In the genomic region with DNA sequence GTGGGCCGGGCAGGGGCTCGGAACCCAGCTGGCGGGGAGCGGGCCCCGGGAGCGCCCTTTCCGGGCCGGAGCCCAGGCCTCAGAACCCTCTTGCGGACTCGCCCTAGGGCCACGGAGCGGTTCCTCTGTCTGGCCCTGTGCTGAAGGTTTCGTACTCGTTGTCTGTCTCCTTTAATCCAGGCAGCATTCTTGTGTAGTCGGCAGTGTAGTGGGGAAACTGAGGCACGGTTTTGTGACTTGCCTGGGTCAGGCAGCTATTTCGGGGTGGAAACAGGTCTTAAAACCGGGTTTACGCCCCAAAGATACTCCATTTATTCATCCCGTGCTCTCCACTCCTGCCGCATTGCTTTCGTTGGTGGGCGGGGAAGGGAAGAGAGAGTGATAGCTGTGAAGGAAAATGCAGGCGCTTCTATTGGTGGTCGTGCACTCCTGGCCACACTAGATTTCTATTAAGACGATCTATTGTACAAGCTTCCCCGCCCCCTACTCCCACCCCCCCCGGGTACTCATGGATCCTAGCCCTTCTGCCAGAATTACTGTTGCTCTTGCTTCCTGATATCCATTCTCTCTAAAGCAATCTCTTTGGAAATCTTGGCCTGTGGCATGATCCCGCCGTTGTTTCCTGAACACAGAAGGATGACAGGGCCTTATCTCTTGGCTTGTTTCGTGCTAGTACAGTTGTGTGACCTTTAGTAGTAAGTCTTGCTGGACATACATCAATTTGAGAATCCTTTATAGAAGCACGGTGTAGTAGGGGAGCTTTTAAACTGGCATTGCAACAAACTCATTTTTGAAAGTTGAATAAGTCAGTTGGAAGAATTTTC, we compare ENCODE assay signal across 1 cellular context.
A peak's percentile ranks its signal among the peaks of the same experiment; 100 is the strongest.
TF ChIP-seq lines count a peak whose summit lies in the region.

No MANE protein-coding gene starts in this region.

TF ChIP-seq in HepG2, 621 proteins besides CTCF, POLR2A, EP300 and RAD21 (continued from another document and continues in another):
- TF ChIP-seq, protein P1, sequence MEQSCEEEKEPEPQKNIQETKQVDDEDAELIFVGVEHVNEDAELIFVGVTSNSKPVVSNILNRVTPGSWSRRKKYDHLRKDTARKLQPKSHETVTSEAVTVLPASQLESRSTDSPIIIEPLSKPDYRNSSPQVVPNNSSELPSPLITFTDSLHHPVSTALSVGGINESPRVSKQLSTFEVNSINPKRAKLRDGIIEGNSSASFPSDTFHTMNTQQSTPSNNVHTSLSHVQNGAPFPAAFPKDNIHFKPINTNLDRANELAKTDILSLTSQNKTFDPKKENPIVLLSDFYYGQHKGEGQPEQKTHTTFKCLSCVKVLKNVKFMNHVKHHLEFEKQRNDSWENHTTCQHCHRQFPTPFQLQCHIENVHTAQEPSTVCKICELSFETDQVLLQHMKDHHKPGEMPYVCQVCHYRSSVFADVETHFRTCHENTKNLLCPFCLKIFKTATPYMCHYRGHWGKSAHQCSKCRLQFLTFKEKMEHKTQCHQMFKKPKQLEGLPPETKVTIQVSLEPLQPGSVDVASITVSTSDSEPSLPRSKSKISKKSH (CRISPR knock-in tag; IDR thresholded peaks at IDR 0.05; ENCODE audit: borderline replicate concordance) = no peak
- TF ChIP-seq JDP2 (CRISPR knock-in tag; IDR thresholded peaks at IDR 0.05; ENCODE audit: borderline replicate concordance) = no peak
- TF ChIP-seq ZSCAN25 (CRISPR knock-in tag; IDR thresholded peaks at IDR 0.05) = no peak
- TF ChIP-seq RFX5 (IDR thresholded peaks at IDR 0.05; ENCODE audit: low read depth, low read length) = no peak
- TF ChIP-seq CAMTA2 (CRISPR knock-in tag; IDR thresholded peaks at IDR 0.05; ENCODE audit: borderline replicate concordance) = 0 out of 2 replicates have a peak, but pooled peaks have one; percentile 20
- TF ChIP-seq, protein P2, sequence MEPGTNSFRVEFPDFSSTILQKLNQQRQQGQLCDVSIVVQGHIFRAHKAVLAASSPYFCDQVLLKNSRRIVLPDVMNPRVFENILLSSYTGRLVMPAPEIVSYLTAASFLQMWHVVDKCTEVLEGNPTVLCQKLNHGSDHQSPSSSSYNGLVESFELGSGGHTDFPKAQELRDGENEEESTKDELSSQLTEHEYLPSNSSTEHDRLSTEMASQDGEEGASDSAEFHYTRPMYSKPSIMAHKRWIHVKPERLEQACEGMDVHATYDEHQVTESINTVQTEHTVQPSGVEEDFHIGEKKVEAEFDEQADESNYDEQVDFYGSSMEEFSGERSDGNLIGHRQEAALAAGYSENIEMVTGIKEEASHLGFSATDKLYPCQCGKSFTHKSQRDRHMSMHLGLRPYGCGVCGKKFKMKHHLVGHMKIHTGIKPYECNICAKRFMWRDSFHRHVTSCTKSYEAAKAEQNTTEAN (CRISPR knock-in tag; conservative IDR thresholded peaks at IDR 0.05) = no peak
- no peak for TF ChIP-seq RBM39 (IDR thresholded peaks at IDR 0.05; ENCODE audit: low read depth, low read length, poor library complexity, severe bottlenecking)
- TF ChIP-seq, protein P3, sequence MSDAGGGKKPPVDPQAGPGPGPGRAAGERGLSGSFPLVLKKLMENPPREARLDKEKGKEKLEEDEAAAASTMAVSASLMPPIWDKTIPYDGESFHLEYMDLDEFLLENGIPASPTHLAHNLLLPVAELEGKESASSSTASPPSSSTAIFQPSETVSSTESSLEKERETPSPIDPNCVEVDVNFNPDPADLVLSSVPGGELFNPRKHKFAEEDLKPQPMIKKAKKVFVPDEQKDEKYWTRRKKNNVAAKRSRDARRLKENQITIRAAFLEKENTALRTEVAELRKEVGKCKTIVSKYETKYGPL (CRISPR knock-in tag; IDR thresholded peaks at IDR 0.05) = no peak; the same call in 1 of the 2 replicates
- TF ChIP-seq, protein P4, sequence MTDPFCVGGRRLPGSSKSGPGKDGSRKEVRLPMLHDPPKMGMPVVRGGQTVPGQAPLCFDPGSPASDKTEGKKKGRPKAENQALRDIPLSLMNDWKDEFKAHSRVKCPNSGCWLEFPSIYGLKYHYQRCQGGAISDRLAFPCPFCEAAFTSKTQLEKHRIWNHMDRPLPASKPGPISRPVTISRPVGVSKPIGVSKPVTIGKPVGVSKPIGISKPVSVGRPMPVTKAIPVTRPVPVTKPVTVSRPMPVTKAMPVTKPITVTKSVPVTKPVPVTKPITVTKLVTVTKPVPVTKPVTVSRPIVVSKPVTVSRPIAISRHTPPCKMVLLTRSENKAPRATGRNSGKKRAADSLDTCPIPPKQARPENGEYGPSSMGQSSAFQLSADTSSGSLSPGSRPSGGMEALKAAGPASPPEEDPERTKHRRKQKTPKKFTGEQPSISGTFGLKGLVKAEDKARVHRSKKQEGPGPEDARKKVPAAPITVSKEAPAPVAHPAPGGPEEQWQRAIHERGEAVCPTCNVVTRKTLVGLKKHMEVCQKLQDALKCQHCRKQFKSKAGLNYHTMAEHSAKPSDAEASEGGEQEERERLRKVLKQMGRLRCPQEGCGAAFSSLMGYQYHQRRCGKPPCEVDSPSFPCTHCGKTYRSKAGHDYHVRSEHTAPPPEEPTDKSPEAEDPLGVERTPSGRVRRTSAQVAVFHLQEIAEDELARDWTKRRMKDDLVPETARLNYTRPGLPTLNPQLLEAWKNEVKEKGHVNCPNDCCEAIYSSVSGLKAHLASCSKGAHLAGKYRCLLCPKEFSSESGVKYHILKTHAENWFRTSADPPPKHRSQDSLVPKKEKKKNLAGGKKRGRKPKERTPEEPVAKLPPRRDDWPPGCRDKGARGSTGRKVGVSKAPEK (CRISPR knock-in tag; IDR thresholded peaks at IDR 0.05; ENCODE audit: borderline replicate concordance) = peak; percentile 80; the same call in 1 of the 2 replicates
- no peak for TF ChIP-seq KLF11 (CRISPR knock-in tag; IDR thresholded peaks at IDR 0.05)
- no peak for TF ChIP-seq FLYWCH1 (CRISPR knock-in tag; IDR thresholded peaks at IDR 0.05)
- TF ChIP-seq HMGA1 (CRISPR knock-in tag; conservative IDR thresholded peaks at IDR 0.05) = no peak
- TF ChIP-seq, protein P5, sequence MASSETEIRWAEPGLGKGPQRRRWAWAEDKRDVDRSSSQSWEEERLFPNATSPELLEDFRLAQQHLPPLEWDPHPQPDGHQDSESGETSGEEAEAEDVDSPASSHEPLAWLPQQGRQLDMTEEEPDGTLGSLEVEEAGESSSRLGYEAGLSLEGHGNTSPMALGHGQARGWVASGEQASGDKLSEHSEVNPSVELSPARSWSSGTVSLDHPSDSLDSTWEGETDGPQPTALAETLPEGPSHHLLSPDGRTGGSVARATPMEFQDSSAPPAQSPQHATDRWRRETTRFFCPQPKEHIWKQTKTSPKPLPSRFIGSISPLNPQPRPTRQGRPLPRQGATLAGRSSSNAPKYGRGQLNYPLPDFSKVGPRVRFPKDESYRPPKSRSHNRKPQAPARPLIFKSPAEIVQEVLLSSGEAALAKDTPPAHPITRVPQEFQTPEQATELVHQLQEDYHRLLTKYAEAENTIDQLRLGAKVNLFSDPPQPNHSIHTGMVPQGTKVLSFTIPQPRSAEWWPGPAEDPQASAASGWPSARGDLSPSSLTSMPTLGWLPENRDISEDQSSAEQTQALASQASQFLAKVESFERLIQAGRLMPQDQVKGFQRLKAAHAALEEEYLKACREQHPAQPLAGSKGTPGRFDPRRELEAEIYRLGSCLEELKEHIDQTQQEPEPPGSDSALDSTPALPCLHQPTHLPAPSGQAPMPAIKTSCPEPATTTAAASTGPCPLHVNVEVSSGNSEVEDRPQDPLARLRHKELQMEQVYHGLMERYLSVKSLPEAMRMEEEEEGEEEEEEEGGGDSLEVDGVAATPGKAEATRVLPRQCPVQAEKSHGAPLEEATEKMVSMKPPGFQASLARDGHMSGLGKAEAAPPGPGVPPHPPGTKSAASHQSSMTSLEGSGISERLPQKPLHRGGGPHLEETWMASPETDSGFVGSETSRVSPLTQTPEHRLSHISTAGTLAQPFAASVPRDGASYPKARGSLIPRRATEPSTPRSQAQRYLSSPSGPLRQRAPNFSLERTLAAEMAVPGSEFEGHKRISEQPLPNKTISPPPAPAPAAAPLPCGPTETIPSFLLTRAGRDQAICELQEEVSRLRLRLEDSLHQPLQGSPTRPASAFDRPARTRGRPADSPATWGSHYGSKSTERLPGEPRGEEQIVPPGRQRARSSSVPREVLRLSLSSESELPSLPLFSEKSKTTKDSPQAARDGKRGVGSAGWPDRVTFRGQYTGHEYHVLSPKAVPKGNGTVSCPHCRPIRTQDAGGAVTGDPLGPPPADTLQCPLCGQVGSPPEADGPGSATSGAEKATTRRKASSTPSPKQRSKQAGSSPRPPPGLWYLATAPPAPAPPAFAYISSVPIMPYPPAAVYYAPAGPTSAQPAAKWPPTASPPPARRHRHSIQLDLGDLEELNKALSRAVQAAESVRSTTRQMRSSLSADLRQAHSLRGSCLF (CRISPR knock-in tag; IDR thresholded peaks at IDR 0.05; ENCODE audit: borderline replicate concordance) = no peak
- TF ChIP-seq TBL1XR1 (IDR thresholded peaks at IDR 0.05; ENCODE audit: borderline replicate concordance, low read length, partially characterized antibody) = no peak
- TF ChIP-seq ZNF350 (CRISPR knock-in tag; IDR thresholded peaks at IDR 0.05; ENCODE audit: borderline replicate concordance, low read depth) = no peak
- TF ChIP-seq, protein P6, sequence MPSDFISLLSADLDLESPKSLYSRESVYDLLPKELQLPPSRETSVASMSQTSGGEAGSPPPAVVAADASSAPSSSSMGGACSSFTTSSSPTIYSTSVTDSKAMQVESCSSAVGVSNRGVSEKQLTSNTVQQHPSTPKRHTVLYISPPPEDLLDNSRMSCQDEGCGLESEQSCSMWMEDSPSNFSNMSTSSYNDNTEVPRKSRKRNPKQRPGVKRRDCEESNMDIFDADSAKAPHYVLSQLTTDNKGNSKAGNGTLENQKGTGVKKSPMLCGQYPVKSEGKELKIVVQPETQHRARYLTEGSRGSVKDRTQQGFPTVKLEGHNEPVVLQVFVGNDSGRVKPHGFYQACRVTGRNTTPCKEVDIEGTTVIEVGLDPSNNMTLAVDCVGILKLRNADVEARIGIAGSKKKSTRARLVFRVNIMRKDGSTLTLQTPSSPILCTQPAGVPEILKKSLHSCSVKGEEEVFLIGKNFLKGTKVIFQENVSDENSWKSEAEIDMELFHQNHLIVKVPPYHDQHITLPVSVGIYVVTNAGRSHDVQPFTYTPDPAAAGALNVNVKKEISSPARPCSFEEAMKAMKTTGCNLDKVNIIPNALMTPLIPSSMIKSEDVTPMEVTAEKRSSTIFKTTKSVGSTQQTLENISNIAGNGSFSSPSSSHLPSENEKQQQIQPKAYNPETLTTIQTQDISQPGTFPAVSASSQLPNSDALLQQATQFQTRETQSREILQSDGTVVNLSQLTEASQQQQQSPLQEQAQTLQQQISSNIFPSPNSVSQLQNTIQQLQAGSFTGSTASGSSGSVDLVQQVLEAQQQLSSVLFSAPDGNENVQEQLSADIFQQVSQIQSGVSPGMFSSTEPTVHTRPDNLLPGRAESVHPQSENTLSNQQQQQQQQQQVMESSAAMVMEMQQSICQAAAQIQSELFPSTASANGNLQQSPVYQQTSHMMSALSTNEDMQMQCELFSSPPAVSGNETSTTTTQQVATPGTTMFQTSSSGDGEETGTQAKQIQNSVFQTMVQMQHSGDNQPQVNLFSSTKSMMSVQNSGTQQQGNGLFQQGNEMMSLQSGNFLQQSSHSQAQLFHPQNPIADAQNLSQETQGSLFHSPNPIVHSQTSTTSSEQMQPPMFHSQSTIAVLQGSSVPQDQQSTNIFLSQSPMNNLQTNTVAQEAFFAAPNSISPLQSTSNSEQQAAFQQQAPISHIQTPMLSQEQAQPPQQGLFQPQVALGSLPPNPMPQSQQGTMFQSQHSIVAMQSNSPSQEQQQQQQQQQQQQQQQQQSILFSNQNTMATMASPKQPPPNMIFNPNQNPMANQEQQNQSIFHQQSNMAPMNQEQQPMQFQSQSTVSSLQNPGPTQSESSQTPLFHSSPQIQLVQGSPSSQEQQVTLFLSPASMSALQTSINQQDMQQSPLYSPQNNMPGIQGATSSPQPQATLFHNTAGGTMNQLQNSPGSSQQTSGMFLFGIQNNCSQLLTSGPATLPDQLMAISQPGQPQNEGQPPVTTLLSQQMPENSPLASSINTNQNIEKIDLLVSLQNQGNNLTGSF (CRISPR knock-in tag; IDR thresholded peaks at IDR 0.05) = no peak
- TF ChIP-seq ESRRA (CRISPR knock-in tag; IDR thresholded peaks at IDR 0.05; ENCODE audit: low read depth) = no peak
- no peak for TF ChIP-seq SMAD9 (CRISPR knock-in tag; IDR thresholded peaks at IDR 0.05)
- TF ChIP-seq TP53 (CRISPR knock-in tag; conservative IDR thresholded peaks at IDR 0.05) = no peak
- no peak; the same call in 1 of the 2 replicates for TF ChIP-seq ZNF709 (CRISPR knock-in tag; IDR thresholded peaks at IDR 0.05)
- TF ChIP-seq ZNF776 (CRISPR knock-in tag; IDR thresholded peaks at IDR 0.05) = no peak
- TF ChIP-seq NFIC (IDR thresholded peaks at IDR 0.05; ENCODE audit: low read length) = no peak
- peak; percentile 55 for TF ChIP-seq PHF8 (CRISPR knock-in tag; IDR thresholded peaks at IDR 0.05)
- no peak for TF ChIP-seq ATM (IDR thresholded peaks at IDR 0.05; ENCODE audit: borderline replicate concordance)
- no peak for TF ChIP-seq ZNF652 (CRISPR knock-in tag; IDR thresholded peaks at IDR 0.05; ENCODE audit: borderline replicate concordance, low read depth)
- no peak for TF ChIP-seq SP4 (CRISPR knock-in tag; IDR thresholded peaks at IDR 0.05)
- TF ChIP-seq, protein P7, sequence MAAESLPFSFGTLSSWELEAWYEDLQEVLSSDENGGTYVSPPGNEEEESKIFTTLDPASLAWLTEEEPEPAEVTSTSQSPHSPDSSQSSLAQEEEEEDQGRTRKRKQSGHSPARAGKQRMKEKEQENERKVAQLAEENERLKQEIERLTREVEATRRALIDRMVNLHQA (CRISPR knock-in tag; IDR thresholded peaks at IDR 0.05) = no peak
- no peak for TF ChIP-seq ZSCAN12 (CRISPR knock-in tag; IDR thresholded peaks at IDR 0.05)
- no peak for TF ChIP-seq ZSCAN30 (CRISPR knock-in tag; IDR thresholded peaks at IDR 0.05)
- no peak for TF ChIP-seq PHB2 (IDR thresholded peaks at IDR 0.05; ENCODE audit: partially characterized antibody)
- peak; percentile 70 for TF ChIP-seq ZMYM2 (CRISPR knock-in tag; IDR thresholded peaks at IDR 0.05)
- TF ChIP-seq, protein P8, sequence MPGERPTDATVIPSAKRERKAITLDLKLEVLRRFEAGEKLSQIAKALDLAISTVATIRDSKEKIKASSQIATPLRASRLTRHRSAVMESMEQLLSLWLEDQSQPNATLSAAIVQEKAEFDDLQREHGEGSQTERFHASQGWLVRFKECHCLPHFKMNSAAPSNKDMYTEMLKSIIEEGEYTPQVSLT (CRISPR knock-in tag; IDR thresholded peaks at IDR 0.05; ENCODE audit: borderline replicate concordance, low read depth) = no peak
- TF ChIP-seq, protein P9, sequence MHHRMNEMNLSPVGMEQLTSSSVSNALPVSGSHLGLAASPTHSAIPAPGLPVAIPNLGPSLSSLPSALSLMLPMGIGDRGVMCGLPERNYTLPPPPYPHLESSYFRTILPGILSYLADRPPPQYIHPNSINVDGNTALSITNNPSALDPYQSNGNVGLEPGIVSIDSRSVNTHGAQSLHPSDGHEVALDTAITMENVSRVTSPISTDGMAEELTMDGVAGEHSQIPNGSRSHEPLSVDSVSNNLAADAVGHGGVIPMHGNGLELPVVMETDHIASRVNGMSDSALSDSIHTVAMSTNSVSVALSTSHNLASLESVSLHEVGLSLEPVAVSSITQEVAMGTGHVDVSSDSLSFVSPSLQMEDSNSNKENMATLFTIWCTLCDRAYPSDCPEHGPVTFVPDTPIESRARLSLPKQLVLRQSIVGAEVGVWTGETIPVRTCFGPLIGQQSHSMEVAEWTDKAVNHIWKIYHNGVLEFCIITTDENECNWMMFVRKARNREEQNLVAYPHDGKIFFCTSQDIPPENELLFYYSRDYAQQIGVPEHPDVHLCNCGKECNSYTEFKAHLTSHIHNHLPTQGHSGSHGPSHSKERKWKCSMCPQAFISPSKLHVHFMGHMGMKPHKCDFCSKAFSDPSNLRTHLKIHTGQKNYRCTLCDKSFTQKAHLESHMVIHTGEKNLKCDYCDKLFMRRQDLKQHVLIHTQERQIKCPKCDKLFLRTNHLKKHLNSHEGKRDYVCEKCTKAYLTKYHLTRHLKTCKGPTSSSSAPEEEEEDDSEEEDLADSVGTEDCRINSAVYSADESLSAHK (CRISPR knock-in tag; IDR thresholded peaks at IDR 0.05; ENCODE audit: borderline replicate concordance) = no peak
- no peak for TF ChIP-seq AGO2 (optimal IDR thresholded peaks at IDR 0.05; ENCODE audit: low read depth, low read length)
- no peak for TF ChIP-seq XBP1 (CRISPR knock-in tag; IDR thresholded peaks at IDR 0.05)
- TF ChIP-seq ZNF207 (IDR thresholded peaks at IDR 0.05; ENCODE audit: borderline replicate concordance) = no peak
- TF ChIP-seq ARNT2 (CRISPR knock-in tag; IDR thresholded peaks at IDR 0.05; ENCODE audit: low read depth) = no peak
